ENCODE assay signal across 27 cellular contexts in genomic region chr1:165050246-165050645, GRCh38.
"Had no signal": no experiment of that assay in that cellular context is flagged by ENCODE, and none has a peak within 500 bp of the region (broad histone marks: within the 10 kb centered on the region; RNA-seq: fewer than 3 reads in every experiment).

No MANE protein-coding gene starts in this region.

- FAIRE-seq: endometrium, frontal cortex, pancreas had no signal

- DNase-seq: activated CD4-positive, alpha-beta memory T cell treated with anti-CD3 and anti-CD28 coated beads, Interleukin-2, amount 10 ng/mL, durations not matched to agents 7 days and 5 days; activated CD4-positive, alpha-beta T cell treated with anti-CD3 and anti-CD28 coated beads, Interleukin-2, amount 10 ng/mL, durations not matched to agents 24 days and 14 days; activated effector memory CD4-positive, alpha-beta T cell treated with Interleukin-2 at 50 U/mL for 16 hours; activated naive CD4-positive, alpha-beta T cell treated with anti-CD3 and anti-CD28 coated beads for 36 hours; activated naive CD8-positive, alpha-beta T cell treated with anti-CD3 and anti-CD28 coated beads, Interleukin-2, amount 50 U/mL, for 24 hours; activated T-cell treated with anti-CD3 and anti-CD28 coated beads, Interleukin-2, amount 50 U/mL, for 72 hours; anterior cingulate cortex; body of pancreas; caudate nucleus; effector CD4-positive, alpha-beta T cell; erythroblast; hypothalamus; pancreas; psoas muscle; right cardiac atrium; stimulated activated CD4-positive, alpha-beta T cell treated with anti-CD3 and anti-CD28 coated beads, Interleukin-12 subunit alpha, Interleukin-12 subunit beta, amount 100 ng/mL, for 4 hours; stimulated activated CD4-positive, alpha-beta T cell treated with anti-CD3 and anti-CD28 coated beads, Interleukin-4, amount 100 ng/mL, for 4 hours; substantia nigra; thyroid gland had no signal

- H3K9me3 Mint-ChIP-seq: activated CD4-positive, alpha-beta memory T cell treated with anti-CD3 and anti-CD28 coated beads, Interleukin-2, amount 10 ng/mL, durations not matched to agents 7 days and 5 days; activated CD4-positive, alpha-beta T cell treated with anti-CD3 and anti-CD28 coated beads, Interleukin-2, amount 10 ng/mL, durations not matched to agents 24 days and 14 days; activated naive CD4-positive, alpha-beta T cell treated with anti-CD3 and anti-CD28 coated beads for 36 hours; activated naive CD8-positive, alpha-beta T cell treated with anti-CD3 and anti-CD28 coated beads, Interleukin-2, amount 50 U/mL, for 24 hours; activated T-cell treated with anti-CD3 and anti-CD28 coated beads, Interleukin-2, amount 50 U/mL, for 72 hours; dendritic cell treated with granulocyte-macrophage colony-stimulating factor and Interleukin-4, amounts not matched to agents 40 ng/mL and 50 ng/mL, for 4 days; memory B cell; nephron; stimulated activated naive CD8-positive, alpha-beta T cell treated with anti-CD3 and anti-CD28 coated beads, Interleukin-15, Interleukin-2, amounts not matched to agents 100 ng/mL and 50 ng/mL, for 24 hours had no signal

- H3K4me1 Mint-ChIP-seq: activated CD4-positive, alpha-beta memory T cell treated with anti-CD3 and anti-CD28 coated beads, Interleukin-2, amount 10 ng/mL, durations not matched to agents 7 days and 5 days; activated CD4-positive, alpha-beta T cell treated with anti-CD3 and anti-CD28 coated beads, Interleukin-2, amount 10 ng/mL, durations not matched to agents 24 days and 14 days; activated naive CD8-positive, alpha-beta T cell treated with anti-CD3 and anti-CD28 coated beads, Interleukin-2, amount 50 U/mL, for 24 hours; memory B cell had no signal

- H3K36me3 ChIP-seq: pancreas, thyroid gland had no signal

- H3K27me3 ChIP-seq: body of pancreas, thyroid gland had no signal

- H3K27ac Mint-ChIP-seq: activated CD4-positive, alpha-beta memory T cell treated with anti-CD3 and anti-CD28 coated beads, Interleukin-2, amount 10 ng/mL, durations not matched to agents 7 days and 5 days; activated CD4-positive, alpha-beta T cell treated with anti-CD3 and anti-CD28 coated beads, Interleukin-2, amount 10 ng/mL, durations not matched to agents 24 days and 14 days; activated naive CD4-positive, alpha-beta T cell treated with anti-CD3 and anti-CD28 coated beads for 36 hours; activated naive CD8-positive, alpha-beta T cell treated with anti-CD3 and anti-CD28 coated beads, Interleukin-2, amount 50 U/mL, for 24 hours; activated T-cell treated with anti-CD3 and anti-CD28 coated beads, Interleukin-2, amount 50 U/mL, for 72 hours; dendritic cell treated with granulocyte-macrophage colony-stimulating factor and Interleukin-4, amounts not matched to agents 40 ng/mL and 50 ng/mL, for 4 days; memory B cell; nephron; stimulated activated naive CD8-positive, alpha-beta T cell treated with anti-CD3 and anti-CD28 coated beads, Interleukin-15, Interleukin-2, amounts not matched to agents 100 ng/mL and 50 ng/mL, for 24 hours had no signal

- H3K4me1 ChIP-seq: body of pancreas, pancreas, psoas muscle, thyroid gland had no signal

- H3K4me3 ChIP-seq: body of pancreas, pancreas, psoas muscle, thyroid gland had no signal

- H3K4me3 Mint-ChIP-seq: activated CD4-positive, alpha-beta memory T cell treated with anti-CD3 and anti-CD28 coated beads, Interleukin-2, amount 10 ng/mL, durations not matched to agents 7 days and 5 days; activated CD4-positive, alpha-beta T cell treated with anti-CD3 and anti-CD28 coated beads, Interleukin-2, amount 10 ng/mL, durations not matched to agents 24 days and 14 days; activated naive CD4-positive, alpha-beta T cell treated with anti-CD3 and anti-CD28 coated beads for 36 hours; activated naive CD8-positive, alpha-beta T cell treated with anti-CD3 and anti-CD28 coated beads, Interleukin-2, amount 50 U/mL, for 24 hours; activated T-cell treated with anti-CD3 and anti-CD28 coated beads, Interleukin-2, amount 50 U/mL, for 72 hours; dendritic cell treated with granulocyte-macrophage colony-stimulating factor and Interleukin-4, amounts not matched to agents 40 ng/mL and 50 ng/mL, for 4 days; memory B cell; nephron; stimulated activated naive CD8-positive, alpha-beta T cell treated with anti-CD3 and anti-CD28 coated beads, Interleukin-15, Interleukin-2, amounts not matched to agents 100 ng/mL and 50 ng/mL, for 24 hours had no signal

- H3K27me3 Mint-ChIP-seq: activated CD4-positive, alpha-beta memory T cell treated with anti-CD3 and anti-CD28 coated beads, Interleukin-2, amount 10 ng/mL, durations not matched to agents 7 days and 5 days; activated naive CD8-positive, alpha-beta T cell treated with anti-CD3 and anti-CD28 coated beads, Interleukin-2, amount 50 U/mL, for 24 hours; dendritic cell treated with granulocyte-macrophage colony-stimulating factor and Interleukin-4, amounts not matched to agents 40 ng/mL and 50 ng/mL, for 4 days had no signal

- H3K36me3 Mint-ChIP-seq: memory B cell had no signal

- H3K27ac ChIP-seq: body of pancreas, pancreas, psoas muscle, thyroid gland, VCaP had no signal

- H3K9me3 ChIP-seq: body of pancreas, pancreas, psoas muscle, thyroid gland had no signal

- ATAC-seq: activated CD4-positive, CD25-positive, alpha-beta regulatory T cell treated with anti-CD3 and anti-CD28 coated beads, Interleukin-2, amount 50 U/mL, for 24 hours; activated naive CD8-positive, alpha-beta T cell treated with anti-CD3 and anti-CD28 coated beads, Interleukin-2, amount 50 U/mL, for 24 hours; activated T-cell treated with anti-CD3 and anti-CD28 coated beads, Interleukin-2, amount 50 U/mL, for 72 hours; body of pancreas; pancreas; psoas muscle; right cardiac atrium had no signal
